30 cellular contexts compared by ENCODE assay signal in the genomic region with DNA sequence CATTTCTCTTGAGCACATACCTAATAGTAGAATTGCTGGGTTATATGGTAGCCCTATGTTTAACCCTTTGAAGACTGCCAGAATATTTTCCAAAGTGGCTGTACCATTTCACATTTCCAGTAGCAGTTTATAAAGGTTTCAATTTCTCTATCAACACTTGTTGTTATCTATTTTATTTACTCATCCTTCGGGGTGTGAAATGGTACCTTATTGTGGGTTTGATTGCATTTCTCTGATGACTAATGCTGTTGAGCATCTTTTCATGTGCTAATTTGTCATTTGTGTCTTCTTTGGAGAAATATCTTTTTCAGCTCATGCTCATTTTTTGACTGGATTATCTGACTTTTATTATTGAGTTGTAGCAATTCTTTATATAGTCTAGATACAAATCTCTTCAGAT. TPM values are rescaled to one million over a fixed set of nuclear protein-coding genes. Genes with fewer than 3 reads are reported as not detected.
"Had no signal": no experiment of that assay in that cellular context is flagged by ENCODE, and none has a peak within 500 bp of the region (broad histone marks: within the 10 kb centered on the region; RNA-seq: fewer than 3 reads in every experiment).

No MANE protein-coding gene starts in this region.

- H3K27ac Mint-ChIP-seq: activated CD8-positive, alpha-beta T cell treated with anti-CD3 and anti-CD28 coated beads for 36 hours; activated naive CD4-positive, alpha-beta T cell treated with anti-CD3 and anti-CD28 coated beads for 36 hours; activated naive CD4-positive, alpha-beta T cell treated with anti-CD3 and anti-CD28 coated beads, Interleukin-2, amount 50 U/mL, for 24 hours; activated naive CD8-positive, alpha-beta T cell treated with anti-CD3 and anti-CD28 coated beads for 36 hours; activated naive CD8-positive, alpha-beta T cell treated with anti-CD3 and anti-CD28 coated beads, Interleukin-2, amount 50 U/mL, for 24 hours; activated T-helper 2 cell treated with anti-CD3 and anti-CD28 coated beads, Interferon-gamma antibody, Interleukin-2, Interleukin-4, amounts not matched to agents 10 μg/mL and 5 μg/mL and 100 μg/mL, durations not matched to agents 14 hours and 24 hours and 36 hours; effector memory CD8-positive, alpha-beta T cell had no signal

- H3K4me3 Mint-ChIP-seq: activated CD8-positive, alpha-beta T cell treated with anti-CD3 and anti-CD28 coated beads for 36 hours; activated naive CD4-positive, alpha-beta T cell treated with anti-CD3 and anti-CD28 coated beads for 36 hours; activated naive CD4-positive, alpha-beta T cell treated with anti-CD3 and anti-CD28 coated beads, Interleukin-2, amount 50 U/mL, for 24 hours; activated naive CD8-positive, alpha-beta T cell treated with anti-CD3 and anti-CD28 coated beads for 36 hours; activated naive CD8-positive, alpha-beta T cell treated with anti-CD3 and anti-CD28 coated beads, Interleukin-2, amount 50 U/mL, for 24 hours; activated T-cell treated with anti-CD3 and anti-CD28 coated beads, Interleukin-2, amount 50 U/mL, for 4 hours had no signal

- DNase-seq: activated CD4-positive, alpha-beta T cell treated with anti-CD3 and anti-CD28 coated beads for 4 hours; activated CD4-positive, alpha-beta T cell treated with anti-CD3 and anti-CD28 coated beads, Interleukin-2, amount 50 U/mL, for 1 hour; activated CD4-positive, alpha-beta T cell treated with anti-CD3 and anti-CD28 coated beads, Interleukin-2, amount 50 U/mL, for 48 hours; activated CD4-positive, CD25-positive, alpha-beta regulatory T cell; activated CD4-positive, CD25-positive, alpha-beta regulatory T cell treated with anti-CD3 and anti-CD28 coated beads, Interleukin-2, amount 50 U/mL, for 72 hours; activated CD8-positive, alpha-beta memory T cell treated with anti-CD3 and anti-CD28 coated beads for 24 hours; activated CD8-positive, alpha-beta T cell treated with anti-CD3 and anti-CD28 coated beads for 36 hours; activated effector memory CD4-positive, alpha-beta T cell treated with anti-CD3 and anti-CD28 coated beads, Interleukin-2, amount 50 U/mL, for 16 hours; activated naive CD4-positive, alpha-beta T cell treated with anti-CD3 and anti-CD28 coated beads for 36 hours; activated naive CD8-positive, alpha-beta T cell treated with anti-CD3 and anti-CD28 coated beads for 36 hours; activated naive CD8-positive, alpha-beta T cell treated with anti-CD3 and anti-CD28 coated beads, Interleukin-2, amount 50 U/mL, for 24 hours; activated T-cell treated with anti-CD3 and anti-CD28 coated beads, Interleukin-2, amount 50 U/mL, for 4 hours; adrenal gland; amygdala; aorta; body of pancreas; caudate nucleus; cortex of kidney; dermis blood vessel endothelial cell; effector CD4-positive, alpha-beta T cell; effector memory CD8-positive, alpha-beta T cell; erythroblast; foreskin keratinocyte; gastrocnemius medialis; glutamatergic neuron; heart left ventricle; T-helper 2 cell had no signal

- H3K27me3 Mint-ChIP-seq: activated CD8-positive, alpha-beta T cell treated with anti-CD3 and anti-CD28 coated beads for 36 hours; activated naive CD4-positive, alpha-beta T cell treated with anti-CD3 and anti-CD28 coated beads, Interleukin-2, amount 50 U/mL, for 24 hours; activated naive CD8-positive, alpha-beta T cell treated with anti-CD3 and anti-CD28 coated beads for 36 hours; activated naive CD8-positive, alpha-beta T cell treated with anti-CD3 and anti-CD28 coated beads, Interleukin-2, amount 50 U/mL, for 24 hours; effector memory CD8-positive, alpha-beta T cell had no signal

- ATAC-seq: activated CD8-positive, alpha-beta T cell treated with anti-CD3 and anti-CD28 coated beads for 36 hours; activated naive CD8-positive, alpha-beta T cell treated with anti-CD3 and anti-CD28 coated beads, Interleukin-2, amount 50 U/mL, for 24 hours; body of pancreas; effector memory CD8-positive, alpha-beta T cell; foreskin keratinocyte; gastrocnemius medialis; heart left ventricle had no signal

- H3K9me3 Mint-ChIP-seq: activated CD8-positive, alpha-beta T cell treated with anti-CD3 and anti-CD28 coated beads for 36 hours; activated naive CD4-positive, alpha-beta T cell treated with anti-CD3 and anti-CD28 coated beads for 36 hours; activated naive CD4-positive, alpha-beta T cell treated with anti-CD3 and anti-CD28 coated beads, Interleukin-2, amount 50 U/mL, for 24 hours; activated naive CD8-positive, alpha-beta T cell treated with anti-CD3 and anti-CD28 coated beads for 36 hours; activated naive CD8-positive, alpha-beta T cell treated with anti-CD3 and anti-CD28 coated beads, Interleukin-2, amount 50 U/mL, for 24 hours; activated T-cell treated with anti-CD3 and anti-CD28 coated beads, Interleukin-2, amount 50 U/mL, for 4 hours; activated T-helper 2 cell treated with anti-CD3 and anti-CD28 coated beads, Interferon-gamma antibody, Interleukin-2, Interleukin-4, amounts not matched to agents 10 μg/mL and 5 μg/mL and 100 μg/mL, durations not matched to agents 14 hours and 24 hours and 36 hours; effector memory CD8-positive, alpha-beta T cell had no signal

RNA-seq across cellular contexts. Expression of gene ENPP5, which starts 35.6 kb away (rescaled TPM):
- total RNA-seq: activated T-cell treated with anti-CD3 and anti-CD28 coated beads, Interleukin-2, amount 50 U/mL, for 4 hours; activated T-helper 2 cell treated with anti-CD3 and anti-CD28 coated beads, Interferon-gamma antibody, Interleukin-2, Interleukin-4, amounts not matched to agents 10 μg/mL and 5 μg/mL and 100 μg/mL, durations not matched to agents 14 hours and 24 hours and 36 hours; T-helper 1 cell treated with Interleukin-12 subunit alpha and Interleukin-12 subunit beta and Interleukin-4 antibody, amounts not matched to agents 30 ng/mL and 1 ng/mL, for 36 hours had no signal
